ENCODE assay signal across 20 cellular contexts in the genomic region with DNA sequence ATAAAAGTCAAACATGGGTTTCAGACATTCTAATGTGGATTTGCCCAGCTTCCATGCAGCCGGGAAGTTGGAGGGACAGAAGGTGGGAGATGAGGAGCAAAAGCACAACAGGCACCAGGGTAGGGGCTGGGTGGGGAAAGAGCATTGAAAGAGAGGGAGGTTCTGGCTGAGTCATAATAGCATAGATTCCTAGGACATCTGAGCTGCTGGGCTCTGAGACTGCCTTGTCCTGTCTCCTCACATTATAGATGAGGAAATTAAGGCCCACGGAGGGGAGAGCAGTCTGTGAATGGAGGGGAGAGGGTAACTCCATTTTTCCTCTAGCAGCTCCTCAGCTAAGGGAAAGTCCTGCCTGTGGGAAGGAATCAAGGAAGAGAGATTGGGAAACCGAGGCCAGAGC. TPM values are rescaled to one million over a fixed set of nuclear protein-coding genes. Genes with fewer than 3 reads are reported as not detected.
DNase-seq lines count a peak whose midpoint lies in the region; ATAC-seq, FAIRE-seq and TF ChIP-seq lines count a peak whose summit lies in the region.
"Had no signal": no experiment of that assay in that cellular context is flagged by ENCODE, and none has a peak within 500 bp of the region (broad histone marks: within the 10 kb centered on the region; RNA-seq: fewer than 3 reads in every experiment).

No MANE protein-coding gene starts in this region.

- TF ChIP-seq POLR2A in K562 (conservative IDR thresholded peaks at IDR 0.05) (no peak), testis (IDR thresholded peaks at IDR 0.05) (no peak), upper lobe of left lung (IDR thresholded peaks at IDR 0.05) (no peak)

- FAIRE-seq in K562 (lab: Jason Lieb, UNC), result no peak
- FAIRE-seq: TTC549 had no signal

- intact Hi-C loops in K562 (cut with micrococcal nuclease), result no loop called here
- intact Hi-C loops in testis (cut with DNase I; ENCODE audit: low total_unique reads), result no loop called here

- DNase-seq in K562 (ENCODE audit: extremely low read depth in 1 of 4, low spot score in 3 of 4), result peak in 1 of 4 experiments; percentile 8
- peak; percentile 48 for DNase-seq in fibroblast of villous mesenchyme (ENCODE audit: low read depth)
- no peak for DNase-seq in testis
- no peak for DNase-seq in upper lobe of left lung
- no peak for DNase-seq in stimulated activated CD4-positive, alpha-beta T cell treated with anti-CD3 and anti-CD28 coated beads, Interleukin-4, amount 100 ng/mL, for 1 hour
- no peak for DNase-seq in anterior cingulate cortex (lab: John Stamatoyannopoulos, UW)
- DNase-seq: activated CD4-positive, alpha-beta memory T cell treated with anti-CD3 and anti-CD28 coated beads, Interleukin-2, amount 10 ng/mL, durations not matched to agents 7 days and 5 days; brain microvascular endothelial cell; effector CD8-positive, alpha-beta T cell; NCI-H146; NCI-H446; right cardiac atrium had no signal

- no peaks in the 10 kb centered on the region for H4K20me1 ChIP-seq in K562 (replicated peaks; ENCODE audit: control insufficient read depth, insufficient read depth, low read length)

- no peak for TF ChIP-seq CTCF in HEK293 (tag by site-specific recombination; IDR thresholded peaks at IDR 0.05)
- TF ChIP-seq CTCF in K562 (IDR thresholded peaks at IDR 0.05 in 2 of 3, conservative IDR thresholded peaks at IDR 0.05 in 1 of 3; ENCODE audit: insufficient read depth in 2 of 3, low read depth in 1 of 3, low read length in 3 of 3), result no peak
- TF ChIP-seq CTCF in fibroblast of villous mesenchyme (IDR thresholded peaks at IDR 0.05; ENCODE audit: insufficient read depth, low read depth, low read length), result no peak
- TF ChIP-seq CTCF in testis (IDR thresholded peaks at IDR 0.05), result no peak
- TF ChIP-seq CTCF in upper lobe of left lung (IDR thresholded peaks at IDR 0.05), result no peak

- TF ChIP-seq EP300 in K562 (IDR thresholded peaks at IDR 0.05; ENCODE audit: low read length), result no peak
- TF ChIP-seq EP300 in upper lobe of left lung (IDR thresholded peaks at IDR 0.05), result no peak

- H3K9me3 ChIP-seq in HEK293 (ENCODE audit: control insufficient read depth, insufficient read depth, low read depth, low read length), result no peaks in the 10 kb centered on the region
- no peaks in the 10 kb centered on the region for H3K9me3 ChIP-seq in K562 (replicated peaks; ENCODE audit: control insufficient read depth, insufficient read depth, low read depth, low read length)
- no peaks in the 10 kb centered on the region for H3K9me3 ChIP-seq in testis
- no peaks in the 10 kb centered on the region for H3K9me3 ChIP-seq in upper lobe of left lung
- H3K9me3 ChIP-seq: HAP-1 had no signal

- POLR2A ChIA-PET in HEK293 (lab: Yijun Ruan, JAX), result interaction anchor here (1.0 to 3.2 kb wide), 3 partner anchors 90 to 116 kb away, joined by 5 to 56 read pairs (median 8); a partner anchor contains a TSS
- POLR2A ChIA-PET in K562 (lab: Yijun Ruan, JAX), result interaction anchor here (0.5 to 63.9 kb wide), 6 partner anchors 11 to 115 kb away, joined by 3 to 1576 read pairs (median 4); a partner anchor contains a TSS

- H3K36me3 ChIP-seq in HEK293 (ENCODE audit: control insufficient read depth in 2 of 2, insufficient read depth in 1 of 2, low read length in 2 of 2) (no peaks in the 10 kb centered on the region), K562 (ENCODE audit: control insufficient read depth, insufficient read depth, low read length) (no peaks in the 10 kb centered on the region), testis (ENCODE audit: low read depth, missing control alignments) (no peaks in the 10 kb centered on the region), upper lobe of left lung (no peaks in the 10 kb centered on the region)
- H3K36me3 ChIP-seq: brain microvascular endothelial cell, HAP-1 had no signal

- WGBS in K562 (ENCODE audit: insufficient coverage, low coverage, missing lambda C conversion rate), result 51% methylated on average over 3 of the region's 3 CpGs
- 74 to 87% methylated on average over 3 of the region's 3 CpGs for WGBS in testis, 2 donors
- WGBS in upper lobe of left lung, 2 donors, result 82 to 87% methylated on average over 3 of the region's 3 CpGs

- no TSS peak for BruUV-seq in K562 (replicated peaks; lab: Mats Ljungman, UMichigan)

- H2AFZ ChIP-seq in K562 (ENCODE audit: low read depth, low read length), result 0 out of 2 replicates have a peak overlapping the region, but pooled peaks have one; percentile 17

- ATAC-seq in K562, result no peak
- no peak for ATAC-seq in HG03280 (IDR thresholded peaks at IDR 0.05; ENCODE audit: unreplicated experiment)
- no peak for ATAC-seq in upper lobe of left lung (ENCODE audit: low FRiP score in 2 of 2)

- H3K27me3 ChIP-seq in K562 (ENCODE audit: control insufficient read depth in 2 of 2, insufficient read depth in 2 of 2, low read length in 2 of 2) (no peaks in the 10 kb centered on the region), testis (no peaks in the 10 kb centered on the region), upper lobe of left lung (no peaks in the 10 kb centered on the region)
- H3K27me3 ChIP-seq: brain microvascular endothelial cell had no signal

- no peaks in the 10 kb centered on the region for H3K79me2 ChIP-seq in K562 (ENCODE audit: control insufficient read depth, insufficient read depth, low read length)

- H3K27ac ChIP-seq in HEK293 (ENCODE audit: extremely low read depth, low read depth, low read length), result no peak overlapping the region
- no peak overlapping the region for H3K27ac ChIP-seq in K562 (ENCODE audit: extremely low read depth, low read depth, low read length)
- H3K27ac ChIP-seq in testis, result peak overlapping the region; percentile 74 to 89
- peak overlapping the region in 1 of 4 donors; percentile 57 for H3K27ac ChIP-seq in upper lobe of left lung
- H3K27ac ChIP-seq: brain microvascular endothelial cell, KMS-11 had no signal

- no peak overlapping the region for H3K4me3 ChIP-seq in HEK293 (ENCODE audit: low read depth, low read length)
- H3K4me3 ChIP-seq in K562, result no peak overlapping the region
- no peak overlapping the region for H3K4me3 ChIP-seq in fibroblast of villous mesenchyme (ENCODE audit: low read depth, low read length)
- H3K4me3 ChIP-seq in testis, result no peak overlapping the region
- no peak overlapping the region for H3K4me3 ChIP-seq in upper lobe of left lung
- H3K4me3 ChIP-seq: HAP-1, SK-N-MC had no signal

- peaks cover 2% of the 10 kb centered on the region for H3K9me1 ChIP-seq in K562 (ENCODE audit: control insufficient read depth, insufficient read depth, low read length)

- in situ Hi-C loops in K562 (cut with MboI), result no loop called here

- CTCF ChIA-PET in HEK293 (lab: Yijun Ruan, JAX), result no interaction called here
- CTCF ChIA-PET in K562 (lab: Yijun Ruan, JAX; ENCODE audit: low intra/inter-chr PET ratio), result no interaction called here

- no peak overlapping the region for H3K4me2 ChIP-seq in K562 (ENCODE audit: insufficient read depth, low read length)
- H3K4me2 ChIP-seq: KMS-11 had no signal

- TF ChIP-seq RAD21 in K562 (CRISPR knock-in tag; conservative IDR thresholded peaks at IDR 0.05 in 1 of 2, IDR thresholded peaks at IDR 0.05 in 1 of 2), result no peak

- H3K9ac ChIP-seq in K562 (ENCODE audit: insufficient read depth in 1 of 2, low read depth in 2 of 2, low read length in 2 of 2), result peak overlapping the region in 1 of 2 experiments; percentile 67; a peak in 1 of 4 replicates
- H3K9ac ChIP-seq: KMS-11 had no signal

- H3K4me1 ChIP-seq in HEK293 (ENCODE audit: control insufficient read depth, insufficient read depth, low read length) (no peaks in the 10 kb centered on the region; the same call in 1 of the 2 replicates), K562 (replicated peaks in 1 of 2; ENCODE audit: control insufficient read depth in 2 of 2, insufficient read depth in 2 of 2, low read length in 2 of 2) (peaks cover 13 to 14% of the 10 kb centered on the region in 2 experiments; a peak in 4 of 5 replicates), testis (peaks cover 49% of the 10 kb centered on the region), upper lobe of left lung (peaks cover 0 to 10% (median 7%) of the 10 kb centered on the region in 4 donors)
- H3K4me1 ChIP-seq: HAP-1 had no signal

RNA-seq across cellular contexts. Expression of a gene that starts 26.1 kb away (rescaled TPM):
- total RNA-seq in K562 (2011; cell fraction: chromatin; rRNA removed; ENCODE audit: low replicate concordance), result 0.32 and 1.1 TPM in 2 replicates
- total RNA-seq in K562 (2011; cell fraction: nucleolus; rRNA removed), result 1.7 and 1.8 TPM in 2 replicates
- 0.73 TPM in 1 of 2 replicates, not detected in the other for total RNA-seq in K562 (2011; cell fraction: nucleoplasm; rRNA removed)
- total RNA-seq in K562 (2014; rRNA removed) (0.20 TPM in 1 of 2 replicates, not detected in the other), K562 (2014; rRNA removed; fragmentation: Illumina TruSeq; extraction: Trizol) (0.76 TPM in 1 of 2 replicates, not detected in the other), K562 (2015; rRNA removed; fragmentation: Illumina TruSeq; extraction: Trizol) (0.14 TPM in 1 of 2 replicates, not detected in the other), K562 (2021) (0.33 and 0.36 TPM in 2 replicates), fibroblast of villous mesenchyme (0.43 TPM in 1 of 2 replicates, not detected in the other), testis (10 to 100 TPM; 11.2 to 13.6 TPM), upper lobe of left lung (under 1 TPM in 1 of 6 donors, not detected in 5; 0.51 TPM)
- polyA plus RNA-seq in K562 (2011; rRNA removed) (0.34 and 0.46 TPM in 2 replicates), K562 (2014; fragmentation: Illumina TruSeq; extraction: Trizol) (not detected in 2 replicates), K562 (2014; fragmentation: Nextera tagmentation; extraction: Ambion mirVana) (under 1 TPM; 0.07 to 0.21 TPM), K562 (2014; rRNA removed) (0.41 and 1.2 TPM in 2 replicates), testis (ENCODE audit: insufficient read depth, low read depth, low replicate concordance) (15.9 TPM)
- 0.76 TPM in 1 of 2 replicates, not detected in the other for polyA plus RNA-seq in K562 (2011; cell fraction: cytosol; rRNA removed)
- 1.1 TPM in 2 replicates for polyA plus RNA-seq in K562 (2011; cell fraction: nucleus; rRNA removed)
- polyA plus RNA-seq in K562 (2012), result 0.55 and 1.0 TPM in 2 replicates
- 0.53 TPM in 1 of 2 replicates, not detected in the other for polyA minus RNA-seq in K562 (2011; rRNA and poly(A)+ RNA removed)
- not detected in 2 replicates for polyA minus RNA-seq in K562 (2011; cell fraction: cytosol; rRNA and poly(A)+ RNA removed)
- 0.33 and 1.1 TPM in 2 replicates for polyA minus RNA-seq in K562 (2011; cell fraction: nucleus; rRNA and poly(A)+ RNA removed)
- total RNA-seq: lung microvascular endothelial cell had no signal
- polyA plus RNA-seq: neural cell had no signal

RNA-seq across cellular contexts. Expression of a gene that starts 34.5 kb away (rescaled TPM):
- 12.5 and 27.5 TPM in 2 replicates for total RNA-seq in K562 (2011; cell fraction: chromatin; rRNA removed; ENCODE audit: low replicate concordance)
- 22.3 and 22.9 TPM in 2 replicates for total RNA-seq in K562 (2011; cell fraction: nucleolus; rRNA removed)
- 12.0 and 16.9 TPM in 2 replicates for total RNA-seq in K562 (2011; cell fraction: nucleoplasm; rRNA removed)
- total RNA-seq in K562 (2014; rRNA removed) (59.5 and 80.5 TPM in 2 replicates), K562 (2014; rRNA removed; fragmentation: Illumina TruSeq; extraction: Trizol) (18.9 and 25.3 TPM in 2 replicates), K562 (2015; rRNA removed; fragmentation: Illumina TruSeq; extraction: Trizol) (82.9 and 85.5 TPM in 2 replicates), K562 (2021) (56.0 and 59.5 TPM in 2 replicates), fibroblast of villous mesenchyme (56.6 and 75.7 TPM in 2 replicates), testis (10 to 100 TPM; 17.7 to 29.4 TPM), upper lobe of left lung (100 to 1,000 TPM; 169 to 611 (median 375) TPM)
- polyA plus RNA-seq in K562 (2011; rRNA removed) (64.7 and 70.7 TPM in 2 replicates), K562 (2014; fragmentation: Illumina TruSeq; extraction: Trizol) (39.4 and 48.0 TPM in 2 replicates), K562 (2014; fragmentation: Nextera tagmentation; extraction: Ambion mirVana) (10 to 100 TPM; 10.6 to 21.7 TPM), K562 (2014; rRNA removed) (83.4 and 90.4 TPM in 2 replicates), testis (ENCODE audit: insufficient read depth, low read depth, low replicate concordance) (74.5 TPM)
- 65.8 and 109 TPM in 2 replicates for polyA plus RNA-seq in K562 (2011; cell fraction: cytosol; rRNA removed)
- 41.7 and 43.1 TPM in 2 replicates for polyA plus RNA-seq in K562 (2011; cell fraction: nucleus; rRNA removed)
- 96.2 and 154 TPM in 2 replicates for polyA plus RNA-seq in K562 (2012)
- polyA minus RNA-seq in K562 (2011; rRNA and poly(A)+ RNA removed), result 14.5 and 26.8 TPM in 2 replicates
- polyA minus RNA-seq in K562 (2011; cell fraction: cytosol; rRNA and poly(A)+ RNA removed), result 16.9 and 25.1 TPM in 2 replicates
- polyA minus RNA-seq in K562 (2011; cell fraction: nucleus; rRNA and poly(A)+ RNA removed), result 11.3 and 15.8 TPM in 2 replicates
- polyA plus RNA-seq: neural cell had no signal

Comparison
In these comparisons a context has a peak if more than half of its experiments do, and no peak if none do; other contexts are left out.
1. H3K27ac ChIP-seq: peak in testis (2 of 2); none in HEK293 (single experiment) and K562 (single experiment).